Comparison of ENCODE assay signal across 8 cellular contexts in the genomic region with DNA sequence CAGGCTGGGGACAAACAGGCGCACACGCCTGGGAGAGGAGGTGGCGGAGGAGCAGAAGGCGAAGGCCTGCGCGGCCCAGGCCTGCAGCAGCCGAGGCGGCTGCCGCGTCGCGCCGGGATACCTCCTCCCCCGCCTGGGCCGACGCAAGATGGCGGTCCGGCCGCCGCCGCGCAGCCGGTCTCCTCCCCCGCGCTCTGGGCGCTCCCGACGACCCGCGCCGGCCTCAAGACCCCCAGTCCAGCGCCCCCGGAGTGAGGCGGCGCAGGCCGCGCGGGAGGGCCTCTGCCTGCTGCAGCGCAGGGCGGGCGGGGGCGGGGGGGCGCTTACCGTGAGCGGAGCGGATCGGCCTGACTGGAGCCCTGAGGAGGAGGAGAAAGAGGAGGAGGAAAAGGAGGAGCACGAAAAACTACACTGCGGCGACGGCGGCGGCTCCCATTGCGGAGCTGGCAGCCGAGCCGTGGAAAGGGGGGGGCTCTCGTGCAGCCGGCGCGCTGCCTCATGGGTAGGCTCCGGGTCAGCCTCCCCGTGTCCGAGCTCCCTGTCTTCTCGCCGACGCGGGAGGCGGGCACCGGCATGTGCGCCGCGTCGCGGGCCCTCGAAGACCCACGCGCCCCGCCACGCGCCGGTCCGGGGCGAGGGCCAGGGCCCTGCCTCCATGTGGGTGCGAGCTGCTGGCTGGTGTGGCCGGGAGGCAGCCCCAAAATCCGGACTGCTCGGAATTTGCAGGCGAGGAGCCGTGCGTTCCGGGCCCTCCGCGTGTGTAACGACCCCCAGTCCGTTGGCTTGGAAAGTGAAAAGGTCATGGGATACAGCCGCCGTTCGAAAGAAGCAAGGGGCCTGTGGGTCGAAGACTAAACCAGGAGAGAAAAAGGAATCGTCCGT.
DNase-seq lines count a peak whose midpoint lies in the region; ATAC-seq lines count a peak whose summit lies in the region.

A gene with protein sequence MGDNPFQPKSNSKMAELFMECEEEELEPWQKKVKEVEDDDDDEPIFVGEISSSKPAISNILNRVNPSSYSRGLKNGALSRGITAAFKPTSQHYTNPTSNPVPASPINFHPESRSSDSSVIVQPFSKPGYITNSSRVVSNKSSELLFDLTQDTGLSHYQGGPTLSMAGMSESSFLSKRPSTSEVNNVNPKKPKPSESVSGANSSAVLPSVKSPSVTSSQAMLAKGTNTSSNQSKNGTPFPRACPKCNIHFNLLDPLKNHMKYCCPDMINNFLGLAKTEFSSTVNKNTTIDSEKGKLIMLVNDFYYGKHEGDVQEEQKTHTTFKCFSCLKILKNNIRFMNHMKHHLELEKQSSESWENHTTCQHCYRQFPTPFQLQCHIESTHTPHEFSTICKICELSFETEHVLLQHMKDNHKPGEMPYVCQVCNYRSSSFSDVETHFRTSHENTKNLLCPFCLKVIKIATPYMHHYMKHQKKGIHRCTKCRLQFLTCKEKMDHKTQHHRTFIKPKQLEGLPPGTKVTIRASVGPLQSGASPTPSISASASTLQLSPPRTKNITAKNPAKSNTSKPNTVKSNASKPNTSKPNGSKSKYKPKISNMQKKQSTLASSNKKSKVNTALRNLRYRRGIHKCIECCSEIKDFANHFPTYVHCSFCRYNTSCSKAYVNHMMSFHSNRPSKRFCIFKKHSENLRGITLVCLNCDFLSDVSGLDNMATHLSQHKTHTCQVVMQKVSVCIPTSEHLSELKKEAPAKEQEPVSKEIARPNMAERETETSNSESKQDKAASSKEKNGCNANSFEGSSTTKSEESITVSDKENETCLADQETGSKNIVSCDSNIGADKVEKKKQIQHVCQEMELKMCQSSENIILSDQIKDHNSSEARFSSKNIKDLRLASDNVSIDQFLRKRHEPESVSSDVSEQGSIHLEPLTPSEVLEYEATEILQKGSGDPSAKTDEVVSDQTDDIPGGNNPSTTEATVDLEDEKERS (minus strand): TSS at position 379 of the 882 bp plus-strand sequence. CDS start 26,400 bp downstream, outside the sequence.

- peak within 1 kb of the TSS; percentile 99 for H3K4me3 Mint-ChIP-seq in memory B cell

- no peaks in the 10 kb centered on the region for H3K27me3 Mint-ChIP-seq in memory B cell

- DNase-seq in C1 segment of cervical spinal cord (lab: John Stamatoyannopoulos, UW) (peak; percentile 38 to 90 (median 81)), NCI-H774 (lab: John Stamatoyannopoulos, UW) (peak; percentile 77), memory B cell (ENCODE audit: low spot score in 2 of 2) (peak; percentile 67 to 70)
- peak; percentile 47 to 60 for DNase-seq in activated CD8-positive, alpha-beta memory T cell treated with anti-CD3 and anti-CD28 coated beads for 1 hour (ENCODE audit: extremely low read depth in 1 of 2, low read depth in 1 of 2)
- peak; percentile 58 for DNase-seq in effector CD4-positive, alpha-beta T cell
- peak; percentile 45 for DNase-seq in stimulated activated CD8-positive, alpha-beta memory T cell treated with anti-CD3 and anti-CD28 coated beads, Interleukin-12 subunit alpha, Interleukin-12 subunit beta, amount 100 ng/mL, for 24 hours (ENCODE audit: extremely low read depth)

- H3K4me1 Mint-ChIP-seq in memory B cell: peaks cover 22% of the 10 kb centered on the region

- H3K36me3 Mint-ChIP-seq in memory B cell: peaks cover 3% of the 10 kb centered on the region

- H3K9me3 Mint-ChIP-seq in memory B cell: peaks cover 2% of the 10 kb centered on the region

- peak within 1 kb of the TSS; percentile 97 for H3K27ac Mint-ChIP-seq in memory B cell

- peak; percentile 83 for ATAC-seq in GM19395 (IDR thresholded peaks at IDR 0.05; ENCODE audit: unreplicated experiment)
- ATAC-seq in HG03565 (IDR thresholded peaks at IDR 0.05; ENCODE audit: unreplicated experiment): peak; percentile 67
- ATAC-seq in memory B cell (ENCODE audit: low read depth): peak; percentile 82

Comparison
In these comparisons a context has a peak if more than half of its experiments do, and no peak if none do; other contexts are left out.
1. Peak in every context shown above with its lines: DNase-seq and ATAC-seq.